Comparison of ENCODE assay signal across 20 cellular contexts in genomic region chr9:12689233-12689632, GRCh38. TPM values are rescaled to one million over a fixed set of nuclear protein-coding genes. Genes with fewer than 3 reads are reported as not detected.
"Had no signal": no experiment of that assay in that cellular context is flagged by ENCODE, and none has a peak within 500 bp of the region (broad histone marks: within the 10 kb centered on the region; RNA-seq: fewer than 3 reads in every experiment).

No MANE protein-coding gene starts in this region.

- H3K27me3 ChIP-seq: adrenal gland, breast epithelium, thyroid gland had no signal

- DNase-seq: activated CD4-positive, alpha-beta T cell treated with anti-CD3 and anti-CD28 coated beads for 1 hour; activated CD8-positive, alpha-beta memory T cell treated with anti-CD3 and anti-CD28 coated beads for 24 hours; activated CD8-positive, alpha-beta memory T cell treated with anti-CD3 and anti-CD28 coated beads, Interleukin-2, amount 50 U/mL, for 48 hours; activated effector memory CD4-positive, alpha-beta T cell treated with anti-CD3 and anti-CD28 coated beads, Interleukin-2, amount 50 U/mL, for 16 hours; activated T-cell treated with anti-CD3 and anti-CD28 coated beads, Interleukin-2, amount 50 U/mL, for 48 hours; adrenal gland; erythroblast; hypothalamus; stimulated activated CD4-positive, alpha-beta T cell treated with anti-CD3 and anti-CD28 coated beads, Interleukin-2, amount 100 ng/mL, for 24 hours; stimulated activated naive CD4-positive, alpha-beta T cell treated with Interleukin-2 at 50 U/mL for 16 hours; T-helper 9 cell; thyroid gland; WERI-Rb-1 had no signal

- ATAC-seq: activated naive CD4-positive, alpha-beta T cell treated with anti-CD3 and anti-CD28 coated beads, Interleukin-2, amount 50 U/mL, for 72 hours had no signal

- H3K36me3 ChIP-seq: adrenal gland, breast epithelium, thyroid gland, WERI-Rb-1 had no signal

- H3K4me3 ChIP-seq: adrenal gland, breast epithelium, coronary artery, lung, thyroid gland had no signal

- H3K36me3 Mint-ChIP-seq: activated naive CD4-positive, alpha-beta T cell treated with anti-CD3 and anti-CD28 coated beads, Interleukin-2, amount 50 U/mL, for 72 hours had no signal

- H3K27ac ChIP-seq: adrenal gland, breast epithelium, coronary artery, thyroid gland, WERI-Rb-1 had no signal

- H3K4me1 ChIP-seq: adrenal gland, breast epithelium, thyroid gland had no signal

- H3K9me3 ChIP-seq: adrenal gland, breast epithelium, thyroid gland had no signal

- H3K27ac Mint-ChIP-seq: activated naive CD4-positive, alpha-beta T cell treated with anti-CD3 and anti-CD28 coated beads, Interleukin-2, amount 50 U/mL, for 72 hours had no signal

RNA-seq across cellular contexts. Expression of gene TYRP1, which starts 4.0 kb away (rescaled TPM):
- total RNA-seq: activated naive CD4-positive, alpha-beta T cell treated with anti-CD3 and anti-CD28 coated beads, Interleukin-2, amount 50 U/mL, for 72 hours; breast epithelium; myocyte; ureter had no signal
- polyA plus RNA-seq: adrenal gland, neural cell had no signal
